8 cellular contexts compared by ENCODE assay signal in the genomic region with DNA sequence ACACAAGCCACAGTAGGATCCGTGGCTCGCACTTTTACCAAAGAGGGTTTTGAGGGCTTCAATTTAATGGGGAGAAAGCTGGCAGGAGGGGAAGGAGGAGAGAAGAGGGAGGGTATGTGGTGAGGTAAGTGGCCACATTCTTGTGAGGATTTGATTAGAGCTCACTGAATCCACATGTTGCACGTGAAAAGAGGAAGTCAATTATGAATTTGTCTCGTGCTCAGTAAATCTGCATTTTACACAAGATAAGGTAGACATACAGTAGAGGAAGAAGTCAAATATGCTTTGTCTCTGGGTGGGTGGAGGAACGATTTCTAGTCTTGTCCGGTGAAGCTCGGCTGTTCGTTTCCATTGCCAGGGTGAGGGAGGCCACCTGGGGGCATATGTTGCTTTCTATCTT. TPM values are rescaled to one million over a fixed set of nuclear protein-coding genes. Genes with fewer than 3 reads are reported as not detected.
DNase-seq lines count a peak whose midpoint lies in the region; ATAC-seq and TF ChIP-seq lines count a peak whose summit lies in the region.

No MANE protein-coding gene starts in this region.

- H3K4me1 Mint-ChIP-seq in CD4-positive, alpha-beta memory T cell = peaks cover 11 to 36% (median 23%) of the 10 kb centered on the region in 4 donors
- peaks cover 15% of the 10 kb centered on the region for H3K4me1 Mint-ChIP-seq in chondrocyte (ENCODE audit: low read depth)
- H3K4me1 Mint-ChIP-seq in natural killer cell treated with Interleukin-12 subunit alpha and Interleukin-12 subunit beta and Interleukin-15 and Interleukin-18, amount 100 ng/mL, for 72 hours (ENCODE audit: low read depth in 2 of 2) = peaks cover 15 to 23% of the 10 kb centered on the region in 2 donors

- H3K4me3 Mint-ChIP-seq in CD4-positive, alpha-beta memory T cell = peak overlapping the region; percentile 83 to 92 (median 91)
- peak overlapping the region; percentile 89 for H3K4me3 Mint-ChIP-seq in chondrocyte (ENCODE audit: unreplicated experiment)
- H3K4me3 Mint-ChIP-seq in natural killer cell treated with Interleukin-12 subunit alpha and Interleukin-12 subunit beta and Interleukin-15 and Interleukin-18, amount 100 ng/mL, for 72 hours = peak overlapping the region; percentile 84

- peaks cover 10% of the 10 kb centered on the region for H3K36me3 ChIP-seq in CD4-positive, alpha-beta memory T cell (ENCODE audit: insufficient read depth, low read length)

- peak overlapping the region; percentile 89 to 94 for H3K4me3 ChIP-seq in CD4-positive, alpha-beta memory T cell (ENCODE audit: low read length in 2 of 2)

- no peak for TF ChIP-seq CTCF in chondrocyte (IDR thresholded peaks at IDR 0.05)

- H3K4me1 ChIP-seq in CD4-positive, alpha-beta memory T cell (ENCODE audit: insufficient read depth, low read length) = peaks cover 13% of the 10 kb centered on the region

- peaks cover 4% of the 10 kb centered on the region for H3K27me3 ChIP-seq in CD4-positive, alpha-beta memory T cell (ENCODE audit: insufficient read depth, low read length)

- peaks cover 40 to 44% of the 10 kb centered on the region in 2 donors for H3K36me3 Mint-ChIP-seq in CD4-positive, alpha-beta memory T cell
- H3K36me3 Mint-ChIP-seq in chondrocyte (ENCODE audit: low read depth) = peaks cover 36% of the 10 kb centered on the region
- H3K36me3 Mint-ChIP-seq in natural killer cell treated with Interleukin-12 subunit alpha and Interleukin-12 subunit beta and Interleukin-15 and Interleukin-18, amount 100 ng/mL, for 72 hours = peaks cover 38% of the 10 kb centered on the region

- no peaks in the 10 kb centered on the region for H3K9me3 ChIP-seq in CD4-positive, alpha-beta memory T cell (ENCODE audit: control insufficient read depth in 1 of 2, low read length in 2 of 2)

- H3K27ac Mint-ChIP-seq in CD4-positive, alpha-beta memory T cell = peak overlapping the region in 6 of 7 donors; percentile 18 to 94 (median 80)
- no peak overlapping the region for H3K27ac Mint-ChIP-seq in chondrocyte (ENCODE audit: unreplicated experiment)
- peak overlapping the region; percentile 38 to 69 for H3K27ac Mint-ChIP-seq in natural killer cell treated with Interleukin-12 subunit alpha and Interleukin-12 subunit beta and Interleukin-15 and Interleukin-18, amount 100 ng/mL, for 72 hours

- H3K27me3 Mint-ChIP-seq in CD4-positive, alpha-beta memory T cell = peaks cover 7 to 10% of the 10 kb centered on the region in 2 donors
- no peaks in the 10 kb centered on the region for H3K27me3 Mint-ChIP-seq in chondrocyte (ENCODE audit: low read depth)
- peaks cover 0 to 11% of the 10 kb centered on the region in 2 donors for H3K27me3 Mint-ChIP-seq in natural killer cell treated with Interleukin-12 subunit alpha and Interleukin-12 subunit beta and Interleukin-15 and Interleukin-18, amount 100 ng/mL, for 72 hours

- intact Hi-C loops in CD4-positive, alpha-beta memory T cell (cut with micrococcal nuclease) = loop anchor here (1.0 to 5.0 kb wide), 3 partner anchors 33 to 144 kb away; a partner anchor contains a TSS
- intact Hi-C loops in posterior vena cava (cut with DNase I) = no loop called here

- H3K9me3 Mint-ChIP-seq in CD4-positive, alpha-beta memory T cell = peaks cover 0 to 6% (median 0%) of the 10 kb centered on the region in 8 donors
- H3K9me3 Mint-ChIP-seq in chondrocyte (ENCODE audit: low read depth) = peaks cover 18% of the 10 kb centered on the region
- H3K9me3 Mint-ChIP-seq in natural killer cell treated with Interleukin-12 subunit alpha and Interleukin-12 subunit beta and Interleukin-15 and Interleukin-18, amount 100 ng/mL, for 72 hours = no peaks in the 10 kb centered on the region

- ATAC-seq in natural killer cell treated with Interleukin-12 subunit alpha and Interleukin-12 subunit beta and Interleukin-15 and Interleukin-18, amount 100 ng/mL, for 72 hours = no peak
- no peak for ATAC-seq in HG02759 (IDR thresholded peaks at IDR 0.05; ENCODE audit: unreplicated experiment)

- DNase-seq in CD4-positive, alpha-beta memory T cell = no peak
- DNase-seq in MV-4-11 (lab: John Stamatoyannopoulos, UW) = peak; percentile 72
- DNase-seq in chondrocyte (ENCODE audit: low spot score) = no peak
- DNase-seq in natural killer cell treated with Interleukin-12 subunit alpha and Interleukin-12 subunit beta and Interleukin-15 and Interleukin-18, amount 100 ng/mL, for 72 hours (ENCODE audit: low spot score) = no peak
- DNase-seq in stimulated activated CD8-positive, alpha-beta memory T cell treated with anti-CD3 and anti-CD28 coated beads, Interleukin-4, amount 100 ng/mL, for 48 hours = no peak
- DNase-seq in posterior vena cava (ENCODE audit: low spot score) = no peak
- no peak for DNase-seq in NCI-H1436 (lab: John Stamatoyannopoulos, UW)

- CTCF ChIA-PET in CD4-positive, alpha-beta memory T cell (lab: Charles Lee; ENCODE audit: partially characterized antibody) = interaction anchor here (0.9 kb wide), 1 partner anchor 8 kb away, joined by 3 read pairs; no protein-coding TSS in a partner anchor

- peak overlapping the region; percentile 57 for H3K27ac ChIP-seq in CD4-positive, alpha-beta memory T cell (ENCODE audit: low read depth, low read length)

- POLR2A ChIA-PET in CD4-positive, alpha-beta memory T cell (lab: Charles Lee; ENCODE audit: partially characterized antibody) = interaction anchor here (1.1 to 3.0 kb wide), 5 partner anchors 32 to 171 kb away, joined by 3 to 15 read pairs (median 7); a partner anchor contains a TSS

RNA-seq across cellular contexts. Expression of a gene that starts 0.9 kb away (rescaled TPM):
- total RNA-seq in CD4-positive, alpha-beta memory T cell = 10 to 100 TPM; 18.7 to 19.7 TPM
- 1 to 10 TPM; 2.8 to 9.8 TPM for polyA plus RNA-seq in CD4-positive, alpha-beta memory T cell
- total RNA-seq in chondrocyte (7.4 to 8.3 TPM (median 8.0 TPM) in 3 replicates), posterior vena cava (1 to 10 TPM; 3.7 to 6.3 TPM)
- total RNA-seq in natural killer cell treated with Interleukin-12 subunit alpha and Interleukin-12 subunit beta and Interleukin-15 and Interleukin-18, amount 100 ng/mL, for 72 hours = 10 to 100 TPM; 14.0 to 15.1 TPM

RNA-seq across cellular contexts. Expression of a gene that starts 5.0 kb away (rescaled TPM):
- total RNA-seq in CD4-positive, alpha-beta memory T cell = under 1 TPM in 1 of 2 experiments, not detected in 1; 0.14 TPM
- under 1 TPM; 0.02 TPM for polyA plus RNA-seq in CD4-positive, alpha-beta memory T cell
- 0.10 to 0.15 TPM (median 0.12 TPM) in 3 replicates for total RNA-seq in chondrocyte
- total RNA-seq in natural killer cell treated with Interleukin-12 subunit alpha and Interleukin-12 subunit beta and Interleukin-15 and Interleukin-18, amount 100 ng/mL, for 72 hours = under 1 TPM; 0.06 to 0.21 TPM
- total RNA-seq in posterior vena cava = under 1 TPM in 1 of 2 donors, not detected in 1; 0.19 TPM

RNA-seq across cellular contexts. Expression of a gene that starts 32.5 kb away (rescaled TPM):
- total RNA-seq in CD4-positive, alpha-beta memory T cell = 10 to 100 TPM; 12.0 to 13.0 TPM
- polyA plus RNA-seq in CD4-positive, alpha-beta memory T cell = 1 to 10 TPM in 1 of 2 donors, under 1 TPM in 1; 0.52 to 1.3 TPM
- total RNA-seq in chondrocyte (0.29 to 0.69 TPM (median 0.55 TPM) in 3 replicates), posterior vena cava (1 to 10 TPM; 4.1 to 4.6 TPM)
- 1 to 10 TPM; 2.0 to 4.9 TPM for total RNA-seq in natural killer cell treated with Interleukin-12 subunit alpha and Interleukin-12 subunit beta and Interleukin-15 and Interleukin-18, amount 100 ng/mL, for 72 hours
